Comparison of ENCODE assay signal across 20 cellular contexts in genomic region chrX:39749135-39749534, GRCh38.
DNase-seq lines count a peak whose midpoint lies in the region; ATAC-seq, FAIRE-seq and TF ChIP-seq lines count a peak whose summit lies in the region.
"Had no signal": no experiment of that assay in that cellular context is flagged by ENCODE, and none has a peak within 500 bp of the region (broad histone marks: within the 10 kb centered on the region; RNA-seq: fewer than 3 reads in every experiment).

No MANE protein-coding gene starts in this region.

- TF ChIP-seq POLR2A in heart left ventricle (IDR thresholded peaks at IDR 0.05) = no peak
- no peak for TF ChIP-seq POLR2A in thyroid gland (IDR thresholded peaks at IDR 0.05)

- peaks cover 0 to 17% (median 1%) of the 10 kb centered on the region in 12 donors for H3K4me1 ChIP-seq in heart left ventricle
- peaks cover 0 to 12% (median 7%) of the 10 kb centered on the region in 3 donors for H3K4me1 ChIP-seq in pancreas
- H3K4me1 ChIP-seq in thyroid gland = peaks cover 0 to 11% of the 10 kb centered on the region in 2 donors

- peaks cover 0 to 4% (median 0%) of the 10 kb centered on the region in 9 donors for H3K27me3 ChIP-seq in heart left ventricle
- peaks cover 0 to 6% (median 0%) of the 10 kb centered on the region in 4 donors for H3K27me3 ChIP-seq in pancreas
- H3K27me3 ChIP-seq in thyroid gland = no peaks in the 10 kb centered on the region

- H3K36me3 Mint-ChIP-seq in activated CD4-positive, alpha-beta memory T cell treated with anti-CD3 and anti-CD28 coated beads for 36 hours = no peaks in the 10 kb centered on the region

- WGBS in heart left ventricle, 4 donors = 63 to 70% (median 66%) methylated on average over 5 of the region's 5 CpGs
- 49 to 60% methylated on average over 5 of the region's 5 CpGs for WGBS in pancreas, 2 donors
- WGBS in thyroid gland, 2 donors = 32 to 35% methylated on average over 5 of the region's 5 CpGs

- intact Hi-C loops in heart left ventricle (cut with DNase I) (no loop called here), cardiac septum (cut with DNase I) (no loop called here), pancreas (cut with DNase I) (no loop called here), thyroid gland (cut with DNase I) (no loop called here)
- intact Hi-C loops in activated CD4-positive, alpha-beta memory T cell treated with anti-CD3 and anti-CD28 coated beads for 36 hours (cut with micrococcal nuclease) = no loop called here

- DNase-seq in heart left ventricle (no peak), cardiac septum (ENCODE audit: low spot score) (no peak), coronary artery (ENCODE audit: low spot score) (no peak), pancreas (no peak), thyroid gland (peak in 1 of 2 donors; percentile 19), HTR-8/SVneo (ENCODE audit: insufficient read length, low spot score) (no peak), NOMO-1 (lab: John Stamatoyannopoulos, UW; ENCODE audit: unreplicated experiment in 2 of 2) (no peak)
- no peak for DNase-seq in activated CD4-positive, alpha-beta memory T cell treated with anti-CD3 and anti-CD28 coated beads for 36 hours
- DNase-seq: HCEC 1CT, KG1, NCI-H1417, NCI-H187 treated with DMSO at 0.1 percent for 48 hours, NCI-H226, SIG-M5 had no signal

- no peaks in the 10 kb centered on the region for H3K9me3 Mint-ChIP-seq in activated CD4-positive, alpha-beta memory T cell treated with anti-CD3 and anti-CD28 coated beads for 36 hours
- H3K9me3 Mint-ChIP-seq: GM23338 had no signal

- H3K27ac ChIP-seq in heart left ventricle (no peak overlapping the region), coronary artery (peak overlapping the region; percentile 63 to 65), pancreas (no peak overlapping the region), thyroid gland (peak overlapping the region in 2 of 3 donors; percentile 17)
- H3K27ac ChIP-seq: 22Rv1, C4-2B had no signal

- FAIRE-seq in pancreas (lab: Jason Lieb, UNC) (peak; percentile 23), HTR-8/SVneo (lab: Jason Lieb, UNC) (no peak)
- FAIRE-seq: D721Med, GM12891, GM18507 had no signal

- H3K4me3 ChIP-seq in heart left ventricle (no peak overlapping the region), coronary artery (no peak overlapping the region), pancreas (no peak overlapping the region), thyroid gland (replicated peaks in 1 of 3) (no peak overlapping the region)
- H3K4me3 ChIP-seq: GM23338 had no signal

- no peaks in the 10 kb centered on the region for H3K27me3 Mint-ChIP-seq in activated CD4-positive, alpha-beta memory T cell treated with anti-CD3 and anti-CD28 coated beads for 36 hours

- H3K9me3 ChIP-seq in heart left ventricle (no peaks in the 10 kb centered on the region), pancreas (no peaks in the 10 kb centered on the region), thyroid gland (no peaks in the 10 kb centered on the region)

- TF ChIP-seq CTCF in heart left ventricle (IDR thresholded peaks at IDR 0.05) = no peak
- TF ChIP-seq CTCF in coronary artery (IDR thresholded peaks at IDR 0.05) = no peak
- TF ChIP-seq CTCF in pancreas (IDR thresholded peaks at IDR 0.05) = no peak
- no peak for TF ChIP-seq CTCF in thyroid gland (IDR thresholded peaks at IDR 0.05)

- ATAC-seq in heart left ventricle (peak in 3 of 4 donors; percentile 47 to 72 (median 54)), pancreas (no peak)

- H3K4me3 Mint-ChIP-seq in activated CD4-positive, alpha-beta memory T cell treated with anti-CD3 and anti-CD28 coated beads for 36 hours = no peak overlapping the region
- H3K4me3 Mint-ChIP-seq: GM23338 had no signal

- H3K27ac Mint-ChIP-seq in activated CD4-positive, alpha-beta memory T cell treated with anti-CD3 and anti-CD28 coated beads for 36 hours = no peak overlapping the region
- H3K27ac Mint-ChIP-seq: GM23338 had no signal

- H3K36me3 ChIP-seq in heart left ventricle (no peaks in the 10 kb centered on the region), pancreas (no peaks in the 10 kb centered on the region), thyroid gland (no peaks in the 10 kb centered on the region)

- POLR2A ChIA-PET in activated CD4-positive, alpha-beta memory T cell treated with anti-CD3 and anti-CD28 coated beads for 36 hours (lab: Charles Lee) = no interaction called here

- peaks cover 3% of the 10 kb centered on the region for H3K4me1 Mint-ChIP-seq in activated CD4-positive, alpha-beta memory T cell treated with anti-CD3 and anti-CD28 coated beads for 36 hours (ENCODE audit: low read depth)

- CTCF ChIA-PET in activated CD4-positive, alpha-beta memory T cell treated with anti-CD3 and anti-CD28 coated beads for 36 hours (lab: Charles Lee) = no interaction called here

Comparison
In these comparisons a context has a peak if more than half of its experiments do, and no peak if none do; other contexts are left out.
1. ATAC-seq: peak in heart left ventricle (3 of 4); none in pancreas (0 of 4).
2. H3K27ac ChIP-seq: peak in coronary artery (2 of 2) and thyroid gland (2 of 3); none in heart left ventricle (0 of 12) and pancreas (0 of 4).